ENCODE assay signal across 14 cellular contexts in the genomic region with DNA sequence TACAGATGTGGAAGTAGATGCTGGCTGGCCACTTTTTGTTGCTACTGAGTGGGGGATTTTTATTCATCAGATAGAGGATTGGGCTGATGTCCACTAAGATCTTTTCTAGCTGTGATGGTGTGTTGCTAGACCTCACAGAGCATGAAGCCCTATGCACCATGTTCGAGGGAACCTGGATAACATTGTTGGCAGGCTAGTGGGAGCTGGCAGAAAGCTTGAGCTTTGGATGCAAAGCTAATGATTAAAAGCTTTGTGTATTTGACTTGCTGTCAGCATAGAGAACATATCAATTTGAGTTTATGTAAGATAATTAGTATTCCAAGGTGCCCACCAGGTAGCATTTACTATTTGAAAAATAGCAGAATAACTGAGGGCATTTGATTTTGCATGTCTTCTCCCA. TPM values are rescaled to one million over a fixed set of nuclear protein-coding genes. Genes with fewer than 3 reads are reported as not detected.
DNase-seq lines count a peak whose midpoint lies in the region; ATAC-seq and TF ChIP-seq lines count a peak whose summit lies in the region.
"Had no signal": no experiment of that assay in that cellular context is flagged by ENCODE, and none has a peak within 500 bp of the region (broad histone marks: within the 10 kb centered on the region; RNA-seq: fewer than 3 reads in every experiment).

No MANE protein-coding gene starts in this region.

- peaks cover 8 to 17% (median 14%) of the 10 kb centered on the region in 3 donors for H3K36me3 Mint-ChIP-seq in immature natural killer cell

- H3K4me1 Mint-ChIP-seq in immature natural killer cell: peaks cover 63 to 93% of the 10 kb centered on the region in 2 donors

- H3K4me2 ChIP-seq in OCI-LY3 (ENCODE audit: low read length): peak overlapping the region; percentile 42

- no peak overlapping the region for H2AFZ ChIP-seq in OCI-LY3 (ENCODE audit: low read depth, low read length)

- ATAC-seq in Right ventricle myocardium inferior (peak; percentile 23), right cardiac atrium (no peak)

- TF ChIP-seq CTCF in OCI-LY3 (IDR thresholded peaks at IDR 0.05; ENCODE audit: low read depth, low read length) (no peak), stomach (IDR thresholded peaks at IDR 0.05) (no peak), foreskin fibroblast (IDR thresholded peaks at IDR 0.05; ENCODE audit: low read depth, low read length) (no peak)

- intact Hi-C loops in Right ventricle myocardium inferior (cut with DNase I): no loop called here
- intact Hi-C loops in right cardiac atrium (cut with DNase I): no loop called here
- intact Hi-C loops in stomach (cut with DNase I; ENCODE audit: low total_unique reads): no loop called here

- H3K36me3 ChIP-seq in OCI-LY3 (replicated peaks; ENCODE audit: low read depth, low read length) (peaks cover 49% of the 10 kb centered on the region), stomach (no peaks in the 10 kb centered on the region)
- H3K36me3 ChIP-seq: SJCRH30 had no signal

- H3K27me3 ChIP-seq in right cardiac atrium (ENCODE audit: control insufficient read depth, insufficient read depth): no peaks in the 10 kb centered on the region
- no peaks in the 10 kb centered on the region for H3K27me3 ChIP-seq in OCI-LY3 (ENCODE audit: low read depth, low read length)
- no peaks in the 10 kb centered on the region for H3K27me3 ChIP-seq in stomach
- H3K27me3 ChIP-seq: SJCRH30 had no signal

- no peaks in the 10 kb centered on the region for H3K9me3 Mint-ChIP-seq in immature natural killer cell
- H3K9me3 Mint-ChIP-seq: activated CD4-positive, alpha-beta T cell treated with anti-CD3 and anti-CD28 coated beads, Interleukin-2, amount 10 ng/mL, durations not matched to agents 24 days and 14 days had no signal

- WGBS in right cardiac atrium: 63% methylated on average over 1 of the region's 1 CpG
- WGBS in stomach, 5 donors: 33 to 56% (median 39%) methylated on average over 1 of the region's 1 CpG

- no peak for TF ChIP-seq EP300 in stomach (IDR thresholded peaks at IDR 0.05)

- H3K79me2 ChIP-seq in OCI-LY3 (ENCODE audit: low read length): peaks cover 59% of the 10 kb centered on the region

- peaks cover 0 to 1% (median 0%) of the 10 kb centered on the region in 3 donors for H3K27me3 Mint-ChIP-seq in immature natural killer cell (ENCODE audit: low read depth in 3 of 3)
- H3K27me3 Mint-ChIP-seq: activated CD4-positive, alpha-beta T cell treated with anti-CD3 and anti-CD28 coated beads, Interleukin-2, amount 10 ng/mL, durations not matched to agents 24 days and 14 days had no signal

- peaks cover 16% of the 10 kb centered on the region for H3K4me1 ChIP-seq in right cardiac atrium (ENCODE audit: control insufficient read depth, insufficient read depth, low read length)
- peaks cover 88% of the 10 kb centered on the region for H3K4me1 ChIP-seq in OCI-LY3 (ENCODE audit: low read length)
- H3K4me1 ChIP-seq in stomach: peaks cover 0 to 12% (median 0%) of the 10 kb centered on the region in 4 donors
- H3K4me1 ChIP-seq: Caco-2 had no signal

- peak overlapping the region in 5 of 6 donors; percentile 33 to 83 (median 61) for H3K27ac Mint-ChIP-seq in immature natural killer cell

- H3K4me3 ChIP-seq in right cardiac atrium (ENCODE audit: low read length) (no peak overlapping the region), OCI-LY3 (ENCODE audit: low read length) (no peak overlapping the region), stomach (no peak overlapping the region), foreskin fibroblast (ENCODE audit: low read depth in 1 of 2, low read length in 2 of 2) (no peak overlapping the region)
- H3K4me3 ChIP-seq: SJCRH30 had no signal

- DNase-seq in Right ventricle myocardium inferior (ENCODE audit: missing footprints) (no peak), right cardiac atrium (no peak), immature natural killer cell (no peak), stomach (peak; percentile 58), foreskin fibroblast (no peak), HK-2 (ENCODE audit: unreplicated experiment) (no peak), NCI-H446 treated with DMSO at 0.1 percent for 48 hours (lab: John Stamatoyannopoulos, UW) (no peak)
- DNase-seq: activated CD4-positive, alpha-beta T cell treated with anti-CD3 and anti-CD28 coated beads, Interleukin-2, amount 10 ng/mL, durations not matched to agents 24 days and 14 days; amygdala; Caco-2; NCI-H187 treated with DMSO at 0.1 percent for 48 hours; SJCRH30; stimulated activated CD4-positive, alpha-beta T cell treated with anti-CD3 and anti-CD28 coated beads, Interleukin-15, amount 100 ng/mL, for 24 hours had no signal

- H4K20me1 ChIP-seq in OCI-LY3 (ENCODE audit: insufficient read depth, low read length): no peaks in the 10 kb centered on the region

- peak overlapping the region; percentile 61 for H3K9ac ChIP-seq in OCI-LY3 (ENCODE audit: low read length)

- TF ChIP-seq POLR2A in stomach (IDR thresholded peaks at IDR 0.05): no peak

- H3K4me3 Mint-ChIP-seq in immature natural killer cell: no peak overlapping the region
- H3K4me3 Mint-ChIP-seq: activated CD4-positive, alpha-beta T cell treated with anti-CD3 and anti-CD28 coated beads, Interleukin-2, amount 10 ng/mL, durations not matched to agents 24 days and 14 days had no signal

- no peaks in the 10 kb centered on the region for H3K9me3 ChIP-seq in right cardiac atrium (ENCODE audit: control insufficient read depth, low read length)
- peaks cover 4% of the 10 kb centered on the region; the same call in 1 of the 2 replicates for H3K9me3 ChIP-seq in OCI-LY3 (ENCODE audit: insufficient read depth, low read length)
- no peaks in the 10 kb centered on the region for H3K9me3 ChIP-seq in stomach
- H3K9me3 ChIP-seq: Caco-2, SJCRH30 had no signal

- H3K27ac ChIP-seq in right cardiac atrium (ENCODE audit: low read length): no peak overlapping the region
- H3K27ac ChIP-seq in OCI-LY3 (ENCODE audit: low read length): peak overlapping the region; percentile 94
- H3K27ac ChIP-seq in stomach: peak overlapping the region in 3 of 5 donors; percentile 2 to 34 (median 6)
- H3K27ac ChIP-seq: SJCRH30 had no signal

RNA-seq across cellular contexts. Expression of gene ST6GAL1, which starts 59.1 kb away (rescaled TPM):
- 77.1 TPM for total RNA-seq in Right ventricle myocardium inferior
- 10 to 100 TPM; 63.3 to 69.2 (median 65.7) TPM for total RNA-seq in right cardiac atrium
- 25.2 TPM for polyA plus RNA-seq in right cardiac atrium
- polyA plus RNA-seq in immature natural killer cell: 100 to 1,000 TPM in 1 of 3 donors, 10 to 100 TPM in 2; 49.8 to 142 (median 74.4) TPM
- 10 to 100 TPM in 4 of 5 donors, 1 to 10 TPM in 1; 3.8 to 31.0 (median 18.1) TPM for total RNA-seq in stomach
- 1 to 10 TPM; 4.1 to 9.7 (median 4.6) TPM for polyA plus RNA-seq in stomach
